ENCODE assay signal across 25 cellular contexts in the genomic region with DNA sequence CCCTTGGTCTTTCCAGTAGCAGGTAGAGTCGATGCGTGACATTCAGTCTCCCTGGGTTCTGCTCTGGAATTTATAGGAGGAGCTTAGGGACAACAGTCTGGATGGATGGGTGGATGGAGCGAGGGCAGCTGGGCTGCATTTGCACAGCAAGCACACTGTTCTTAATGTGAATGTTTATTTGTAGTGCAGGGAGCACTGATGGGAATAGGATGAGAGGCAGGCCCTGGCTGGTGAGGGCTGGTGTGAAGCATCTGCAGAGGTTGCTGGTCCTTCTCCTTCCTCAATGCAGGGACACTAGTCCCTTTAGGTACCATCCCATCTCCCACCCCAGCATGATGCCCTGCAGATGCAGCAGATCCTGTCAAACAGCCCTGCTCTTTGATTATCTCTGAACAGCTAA.
"Had no signal": no experiment of that assay in that cellular context is flagged by ENCODE, and none has a peak within 500 bp of the region (broad histone marks: within the 10 kb centered on the region; RNA-seq: fewer than 3 reads in every experiment).

No MANE protein-coding gene starts in this region.

- H3K9me3 Mint-ChIP-seq: activated CD8-positive, alpha-beta T cell treated with anti-CD3 and anti-CD28 coated beads for 36 hours; activated naive CD4-positive, alpha-beta T cell treated with anti-CD3 and anti-CD28 coated beads, Interleukin-2, amount 50 U/mL, for 24 hours; activated T-helper 1 cell treated with anti-CD3 and anti-CD28 coated beads, Interleukin-12 subunit alpha, Interleukin-12 subunit beta, Interleukin-2, Interleukin-4 antibody, amounts not matched to agents 30 ng/mL and 10 ng/mL and 1 ng/mL, durations not matched to agents 14 hours and 24 hours and 36 hours; central memory CD8-positive, alpha-beta T cell; IgD-negative memory B cell had no signal

- H3K4me3 Mint-ChIP-seq: activated CD8-positive, alpha-beta T cell treated with anti-CD3 and anti-CD28 coated beads for 36 hours; activated naive CD4-positive, alpha-beta T cell treated with anti-CD3 and anti-CD28 coated beads, Interleukin-2, amount 50 U/mL, for 24 hours; activated T-cell treated with anti-CD3 and anti-CD28 coated beads, Interleukin-2, amount 50 U/mL, for 24 hours; activated T-helper 1 cell treated with anti-CD3 and anti-CD28 coated beads, Interleukin-12 subunit alpha, Interleukin-12 subunit beta, Interleukin-2, Interleukin-4 antibody, amounts not matched to agents 30 ng/mL and 10 ng/mL and 1 ng/mL, durations not matched to agents 14 hours and 24 hours and 36 hours; central memory CD8-positive, alpha-beta T cell; IgD-negative memory B cell; T-cell had no signal

- DNase-seq: activated CD4-positive, CD25-positive, alpha-beta regulatory T cell; activated CD8-positive, alpha-beta T cell treated with anti-CD3 and anti-CD28 coated beads for 36 hours; activated effector memory CD4-positive, alpha-beta T cell treated with Interleukin-2 at 50 U/mL for 16 hours; activated naive CD4-positive, alpha-beta T cell; activated T-cell treated with anti-CD3 and anti-CD28 coated beads, Interleukin-2, amount 50 U/mL, for 24 hours; aorta; KG1; NCI-H1092; NCI-H1417; NCI-H1694 treated with DMSO at 0.1 percent for 48 hours; NCI-H2029 treated with DMSO at 0.1 percent for 48 hours; NCI-H524 treated with DMSO at 0.1 percent for 48 hours; NCI-H774; RPMI8226; T-cell; T-helper 2 cell; T1000 had no signal

- H3K36me3 Mint-ChIP-seq: activated naive CD4-positive, alpha-beta T cell treated with anti-CD3 and anti-CD28 coated beads, Interleukin-2, amount 50 U/mL, for 24 hours; IgD-negative memory B cell; T-cell had no signal

- H3K4me3 ChIP-seq: SK-N-MC had no signal

- H3K27ac ChIP-seq: SK-N-MC had no signal

- H3K4me1 Mint-ChIP-seq: activated naive CD4-positive, alpha-beta T cell treated with anti-CD3 and anti-CD28 coated beads, Interleukin-2, amount 50 U/mL, for 24 hours; central memory CD8-positive, alpha-beta T cell; IgD-negative memory B cell; T-cell had no signal

- ATAC-seq: activated CD8-positive, alpha-beta T cell treated with anti-CD3 and anti-CD28 coated beads for 36 hours; Right ventricle myocardium inferior; T-cell had no signal

- FAIRE-seq: bronchial epithelial cell, TTC549 had no signal

- H3K27ac Mint-ChIP-seq: activated CD8-positive, alpha-beta T cell treated with anti-CD3 and anti-CD28 coated beads for 36 hours; activated naive CD4-positive, alpha-beta T cell treated with anti-CD3 and anti-CD28 coated beads, Interleukin-2, amount 50 U/mL, for 24 hours; activated T-cell treated with anti-CD3 and anti-CD28 coated beads, Interleukin-2, amount 50 U/mL, for 24 hours; activated T-helper 1 cell treated with anti-CD3 and anti-CD28 coated beads, Interleukin-12 subunit alpha, Interleukin-12 subunit beta, Interleukin-2, Interleukin-4 antibody, amounts not matched to agents 30 ng/mL and 10 ng/mL and 1 ng/mL, durations not matched to agents 14 hours and 24 hours and 36 hours; IgD-negative memory B cell; T-cell had no signal
